ENCODE assay signal across 11 cellular contexts in genomic region chr4:48332661-48333060, GRCh38.
"Had no signal": no experiment of that assay in that cellular context is flagged by ENCODE, and none has a peak within 500 bp of the region (broad histone marks: within the 10 kb centered on the region; RNA-seq: fewer than 3 reads in every experiment).

No MANE protein-coding gene starts in this region.

- H3K27ac ChIP-seq: thyroid gland had no signal

- H3K36me3 Mint-ChIP-seq: activated naive CD4-positive, alpha-beta T cell treated with anti-CD3 and anti-CD28 coated beads, Interleukin-2, amount 10 ng/mL, durations not matched to agents 7 days and 5 days; immature natural killer cell had no signal

- H3K27me3 ChIP-seq: thyroid gland had no signal

- H3K9me3 Mint-ChIP-seq: activated B cell treated with CpG ODN at 0.5 μM for 24 hours; activated naive CD4-positive, alpha-beta T cell treated with anti-CD3 and anti-CD28 coated beads, Interleukin-2, amount 10 ng/mL, durations not matched to agents 7 days and 5 days; activated T-helper 2 cell treated with anti-CD3 and anti-CD28 coated beads, Interferon-gamma antibody, Interleukin-2, Interleukin-4, amounts not matched to agents 10 μg/mL and 5 μg/mL and 100 μg/mL, durations not matched to agents 14 hours and 24 hours and 36 hours; central memory CD8-positive, alpha-beta T cell; immature natural killer cell had no signal

- H3K4me3 Mint-ChIP-seq: activated B cell treated with CpG ODN at 0.5 μM for 24 hours; activated naive CD4-positive, alpha-beta T cell treated with anti-CD3 and anti-CD28 coated beads, Interleukin-2, amount 10 ng/mL, durations not matched to agents 7 days and 5 days; central memory CD8-positive, alpha-beta T cell; immature natural killer cell had no signal

- H3K4me3 ChIP-seq: thyroid gland had no signal

- DNase-seq: activated B cell treated with CpG ODN at 0.5 μM for 24 hours; activated CD4-positive, alpha-beta T cell treated with anti-CD3 and anti-CD28 coated beads, Interleukin-2, amount 50 U/mL, for 1 hour; activated naive CD4-positive, alpha-beta T cell treated with anti-CD3 and anti-CD28 coated beads, Interleukin-2, amount 10 ng/mL, durations not matched to agents 7 days and 5 days; activated T-cell treated with anti-CD3 and anti-CD28 coated beads for 4 hours; erythroblast; immature natural killer cell; mesendoderm; thyroid gland had no signal

- H3K4me1 Mint-ChIP-seq: activated B cell treated with CpG ODN at 0.5 μM for 24 hours; central memory CD8-positive, alpha-beta T cell; immature natural killer cell had no signal

- H3K27me3 Mint-ChIP-seq: activated B cell treated with CpG ODN at 0.5 μM for 24 hours had no signal

- H3K4me1 ChIP-seq: thyroid gland had no signal

- H3K27ac Mint-ChIP-seq: activated B cell treated with CpG ODN at 0.5 μM for 24 hours; activated naive CD4-positive, alpha-beta T cell treated with anti-CD3 and anti-CD28 coated beads, Interleukin-2, amount 10 ng/mL, durations not matched to agents 7 days and 5 days; activated T-helper 2 cell treated with anti-CD3 and anti-CD28 coated beads, Interferon-gamma antibody, Interleukin-2, Interleukin-4, amounts not matched to agents 10 μg/mL and 5 μg/mL and 100 μg/mL, durations not matched to agents 14 hours and 24 hours and 36 hours; immature natural killer cell had no signal

- H3K36me3 ChIP-seq: thyroid gland had no signal

- ATAC-seq: SK-N-SH treated with all-trans-retinoic acid at 6 μM for 48 hours had no signal

- H3K9me3 ChIP-seq: thyroid gland had no signal
